Comparison of ENCODE assay signal across 1 cellular context in genomic region chr12:46366771-46367170, GRCh38.
TF ChIP-seq lines count a peak whose summit lies in the region.

No MANE protein-coding gene starts in this region.

TF ChIP-seq in GM12878, 131 proteins besides CTCF, POLR2A, EP300 and RAD21:
- TF ChIP-seq, protein P1, sequence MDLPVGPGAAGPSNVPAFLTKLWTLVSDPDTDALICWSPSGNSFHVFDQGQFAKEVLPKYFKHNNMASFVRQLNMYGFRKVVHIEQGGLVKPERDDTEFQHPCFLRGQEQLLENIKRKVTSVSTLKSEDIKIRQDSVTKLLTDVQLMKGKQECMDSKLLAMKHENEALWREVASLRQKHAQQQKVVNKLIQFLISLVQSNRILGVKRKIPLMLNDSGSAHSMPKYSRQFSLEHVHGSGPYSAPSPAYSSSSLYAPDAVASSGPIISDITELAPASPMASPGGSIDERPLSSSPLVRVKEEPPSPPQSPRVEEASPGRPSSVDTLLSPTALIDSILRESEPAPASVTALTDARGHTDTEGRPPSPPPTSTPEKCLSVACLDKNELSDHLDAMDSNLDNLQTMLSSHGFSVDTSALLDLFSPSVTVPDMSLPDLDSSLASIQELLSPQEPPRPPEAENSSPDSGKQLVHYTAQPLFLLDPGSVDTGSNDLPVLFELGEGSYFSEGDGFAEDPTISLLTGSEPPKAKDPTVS (IDR thresholded peaks at IDR 0.05; ENCODE audit: low read depth, low read length): no peak
- TF ChIP-seq FOS (IDR thresholded peaks at IDR 0.05; ENCODE audit: borderline replicate concordance, extremely low read depth, insufficient read length) (no peak), NFIC (IDR thresholded peaks at IDR 0.05; ENCODE audit: low read depth, low read length) (no peak), TAF1 (IDR thresholded peaks at IDR 0.05; ENCODE audit: borderline replicate concordance, low read depth, low read length) (no peak), IRF4 (IDR thresholded peaks at IDR 0.05; ENCODE audit: low read depth, low read length) (no peak), SMAD1 (IDR thresholded peaks at IDR 0.05; ENCODE audit: low read depth, partially characterized antibody) (no peak), EED (IDR thresholded peaks at IDR 0.05; ENCODE audit: low read depth) (no peak)
